Comparison of ENCODE assay signal across 10 cellular contexts in the genomic region with DNA sequence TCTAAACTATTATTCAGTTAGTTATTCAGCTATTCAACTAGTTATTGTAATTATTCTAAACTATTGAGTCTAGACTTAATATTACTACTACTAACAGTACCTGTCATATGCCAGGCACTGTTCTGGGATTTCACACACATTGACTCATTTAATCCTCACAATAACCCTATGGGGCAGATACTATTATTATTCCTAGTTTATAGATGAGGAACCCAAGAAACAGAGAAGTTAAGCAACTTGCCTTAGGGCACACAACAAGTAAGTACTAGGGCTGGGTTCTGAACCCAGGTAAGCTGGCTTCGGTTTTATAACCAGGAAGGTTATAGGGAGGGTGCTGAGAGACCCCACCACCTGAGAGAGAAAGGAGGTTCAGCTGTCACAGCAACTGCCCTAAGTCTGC. TPM values are rescaled to one million over a fixed set of nuclear protein-coding genes. Genes with fewer than 3 reads are reported as not detected.
A peak's percentile ranks its signal among the peaks of the same experiment; 100 is the strongest.
DNase-seq lines count a peak whose midpoint lies in the region; ATAC-seq and TF ChIP-seq lines count a peak whose summit lies in the region.
"Had no signal": no experiment of that assay in that cellular context is flagged by ENCODE, and none has a peak within 500 bp of the region (broad histone marks: within the 10 kb centered on the region; RNA-seq: fewer than 3 reads in every experiment).

No MANE protein-coding gene starts in this region.

- intact Hi-C loops in Right ventricle myocardium inferior (cut with DNase I) (no loop called here), vagina (cut with DNase I) (no loop called here)

- peaks cover 9% of the 10 kb centered on the region for H3K36me3 ChIP-seq in right atrium auricular region
- H3K36me3 ChIP-seq in neuronal stem cell (replicated peaks in 1 of 2; ENCODE audit: control insufficient read depth in 2 of 2, insufficient read depth in 2 of 2, low read length in 2 of 2), result peaks cover 6 to 25% of the 10 kb centered on the region in 2 donors
- H3K36me3 ChIP-seq in vagina, result no peaks in the 10 kb centered on the region

- H3K14ac ChIP-seq in neuronal stem cell (ENCODE audit: low read length), result no peak overlapping the region

- no peak overlapping the region for H4K91ac ChIP-seq in neuronal stem cell (ENCODE audit: low read depth, low read length, poor library complexity)

- H2BK15ac ChIP-seq in neuronal stem cell (ENCODE audit: low read length), result peak overlapping the region; percentile 82

- H3K9ac ChIP-seq in neuronal stem cell (ENCODE audit: low read depth, low read length, poor library complexity), result no peak overlapping the region

- H3K27ac ChIP-seq in right atrium auricular region (peak overlapping the region; percentile 83 to 89), coronary artery (peak overlapping the region; percentile 98 to 99), neuronal stem cell (replicated peaks; ENCODE audit: low read length) (peak overlapping the region; percentile 42), vagina (peak overlapping the region; percentile 97)

- H3K4me2 ChIP-seq in neuronal stem cell (ENCODE audit: insufficient read depth, low read length, poor library complexity, severe bottlenecking), result no peak overlapping the region

- H3K23ac ChIP-seq in neuronal stem cell (ENCODE audit: low read depth, low read length, poor library complexity), result no peak overlapping the region

- no peak overlapping the region for H3K4ac ChIP-seq in neuronal stem cell (ENCODE audit: low read length)

- peak overlapping the region; percentile 97 for H2AK5ac ChIP-seq in neuronal stem cell (ENCODE audit: low read depth, low read length)

- H2BK12ac ChIP-seq in neuronal stem cell (ENCODE audit: low read length), result peak overlapping the region; percentile 91

- H3K9me3 ChIP-seq in right atrium auricular region (no peaks in the 10 kb centered on the region), neuronal stem cell (replicated peaks in 1 of 2; ENCODE audit: control insufficient read depth in 2 of 2, insufficient read depth in 1 of 2, low read depth in 1 of 2, low read length in 2 of 2) (peaks cover 0 to 2% of the 10 kb centered on the region in 2 donors), vagina (no peaks in the 10 kb centered on the region)

- H2BK5ac ChIP-seq in neuronal stem cell (ENCODE audit: low read length), result no peak overlapping the region

- DNase-seq in right atrium auricular region (ENCODE audit: low spot score) (no peak), Right ventricle myocardium inferior (ENCODE audit: missing footprints) (no peak), coronary artery (ENCODE audit: low spot score) (no peak), neuronal stem cell (ENCODE audit: low spot score) (no peak), vagina (ENCODE audit: extremely low spot score in 2 of 2) (no peak), GM19240 (ENCODE audit: insufficient read length, low spot score) (no peak), NCI-H345 (lab: John Stamatoyannopoulos, UW) (no peak)
- DNase-seq in stimulated activated CD4-positive, alpha-beta T cell treated with anti-CD3 and anti-CD28 coated beads, Interleukin-2, amount 100 ng/mL, for 48 hours, result no peak
- DNase-seq: activated B cell treated with CpG ODN at 0.5 μM for 24 hours, DMS53 had no signal

- H3K4me1 ChIP-seq in right atrium auricular region (peaks cover 0 to 89% of the 10 kb centered on the region in 2 donors), neuronal stem cell (ENCODE audit: control insufficient read depth in 2 of 2, insufficient read depth in 1 of 2, low read depth in 1 of 2, low read length in 2 of 2) (peaks cover 50 to 73% of the 10 kb centered on the region in 2 donors), vagina (peaks cover 95% of the 10 kb centered on the region)

- H3K18ac ChIP-seq in neuronal stem cell (ENCODE audit: low read length), result no peak overlapping the region

- H2AFZ ChIP-seq in neuronal stem cell (ENCODE audit: low read length), result no peak overlapping the region

- no peak overlapping the region for H3K4me3 ChIP-seq in right atrium auricular region
- no peak overlapping the region for H3K4me3 ChIP-seq in coronary artery
- H3K4me3 ChIP-seq in neuronal stem cell (ENCODE audit: low read length in 2 of 2), result no peak overlapping the region
- H3K4me3 ChIP-seq in vagina, result no peak overlapping the region

- WGBS in neuronal stem cell (ENCODE audit: extremely low coverage in 2 of 2, insufficient read length in 2 of 2, insufficient replicate concordance in 1 of 2), 2 donors, result no CpG with 5 or more reads among the region's 1 CpG

- TF ChIP-seq POLR2A in vagina (IDR thresholded peaks at IDR 0.05), result no peak

- H4K8ac ChIP-seq in neuronal stem cell (ENCODE audit: low read depth, low read length), result no peak overlapping the region

- ATAC-seq in Right ventricle myocardium inferior, result no peak

- no peaks in the 10 kb centered on the region for H3K27me3 ChIP-seq in right atrium auricular region
- no peaks in the 10 kb centered on the region for H3K27me3 ChIP-seq in neuronal stem cell (ENCODE audit: control insufficient read depth in 3 of 3, insufficient read depth in 3 of 3, low read depth in 1 of 3, low read length in 3 of 3)
- H3K27me3 ChIP-seq in vagina, result no peaks in the 10 kb centered on the region

- TF ChIP-seq CTCF in right atrium auricular region (IDR thresholded peaks at IDR 0.05) (no peak), coronary artery (IDR thresholded peaks at IDR 0.05) (no peak), vagina (IDR thresholded peaks at IDR 0.05) (no peak)

- no peak overlapping the region for H2BK120ac ChIP-seq in neuronal stem cell (ENCODE audit: low read depth, low read length)

- H3K79me1 ChIP-seq in neuronal stem cell (ENCODE audit: low read depth, low read length), result peaks cover 17% of the 10 kb centered on the region

RNA-seq across cellular contexts. Expression of a gene that starts 7.8 kb away (rescaled TPM):
- total RNA-seq in right atrium auricular region, result 10 to 100 TPM; 19.3 to 37.1 TPM
- 32.2 TPM for total RNA-seq in Right ventricle myocardium inferior
- polyA plus RNA-seq in neuronal stem cell (2013, experiment 1 of 2), result 37.2 TPM
- polyA plus RNA-seq in neuronal stem cell (2013, experiment 2 of 2), result 37.9 TPM
- total RNA-seq in vagina, result 29.0 TPM

RNA-seq across cellular contexts. Expression of a gene that starts 20.9 kb away (rescaled TPM):
- 100 to 1,000 TPM; 571 to 831 TPM for total RNA-seq in right atrium auricular region
- total RNA-seq in Right ventricle myocardium inferior, result 606 TPM
- polyA plus RNA-seq in neuronal stem cell (2013, experiment 1 of 2), result 2,893 TPM
- polyA plus RNA-seq in neuronal stem cell (2013, experiment 2 of 2), result 2,832 TPM
- total RNA-seq in vagina, result 2,013 TPM

RNA-seq across cellular contexts. Expression of a gene that starts 23.6 kb away (rescaled TPM):
- total RNA-seq in right atrium auricular region (not detected), Right ventricle myocardium inferior (not detected), vagina (not detected)
- 2.8 TPM for polyA plus RNA-seq in neuronal stem cell (2013, experiment 1 of 2)
- 2.3 TPM for polyA plus RNA-seq in neuronal stem cell (2013, experiment 2 of 2)
- total RNA-seq: activated B cell treated with CpG ODN at 0.5 μM for 24 hours had no signal

RNA-seq across cellular contexts. Expression of a gene that starts 36.9 kb away (rescaled TPM):
- total RNA-seq in right atrium auricular region (1 to 10 TPM; 3.4 to 3.5 TPM), Right ventricle myocardium inferior (4.1 TPM), vagina (10.1 TPM)
- polyA plus RNA-seq in neuronal stem cell (2013, experiment 1 of 2), result 8.9 TPM
- 8.3 TPM for polyA plus RNA-seq in neuronal stem cell (2013, experiment 2 of 2)

Comparison
In these comparisons a context has a peak if more than half of its experiments do, and no peak if none do; other contexts are left out.
1. H3K27ac ChIP-seq: peak in every context shown above with its lines; median percentile 98 in coronary artery; 97 in vagina; 86 in right atrium auricular region; 42 in neuronal stem cell.